Comparison of ENCODE assay signal across 11 cellular contexts in the genomic region with DNA sequence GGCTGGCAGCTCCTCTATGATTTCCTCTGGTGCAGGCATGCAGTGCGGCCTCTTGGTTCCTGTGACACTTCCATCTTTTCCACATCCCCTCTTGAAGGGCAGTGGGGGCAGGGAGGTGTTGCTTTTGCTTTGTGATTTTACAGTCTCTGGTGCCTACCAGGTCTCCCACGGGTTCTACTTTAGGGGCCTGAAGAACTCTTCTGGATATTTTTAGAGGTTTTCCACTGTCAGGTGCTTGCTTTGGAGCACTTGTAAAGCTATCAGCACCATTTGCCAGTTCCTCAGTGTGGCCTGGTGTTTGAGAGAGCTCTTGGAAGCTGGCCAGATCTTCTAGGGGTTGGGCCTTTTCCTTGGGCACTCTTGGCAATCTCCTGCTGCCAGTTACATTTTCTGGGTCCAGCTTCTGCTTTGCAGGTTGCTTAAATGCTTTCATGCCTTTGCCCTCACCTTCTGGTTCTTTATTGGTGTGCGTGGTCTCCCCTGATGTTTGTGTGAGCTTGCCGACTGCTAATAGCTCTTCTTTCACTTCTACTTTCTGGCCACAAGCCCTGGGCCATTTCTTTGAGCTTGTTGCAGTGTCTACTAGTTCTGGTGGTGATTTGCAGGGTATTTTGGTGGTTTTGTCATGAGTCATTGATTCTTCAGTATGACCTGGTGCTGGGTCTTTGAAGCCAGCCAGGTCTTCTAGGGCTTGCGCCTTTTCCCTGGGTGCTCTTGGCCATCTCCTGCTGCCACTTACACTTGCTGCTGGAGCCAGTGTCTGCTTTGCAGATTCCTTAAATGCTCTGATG. TPM values are rescaled to one million over a fixed set of nuclear protein-coding genes. Genes with fewer than 3 reads are reported as not detected.
DNase-seq lines count a peak whose midpoint lies in the region; ATAC-seq lines count a peak whose summit lies in the region.
"Had no signal": no experiment of that assay in that cellular context is flagged by ENCODE, and none has a peak within 500 bp of the region (broad histone marks: within the 10 kb centered on the region; RNA-seq: fewer than 3 reads in every experiment).

No MANE protein-coding gene starts in this region.

- H3K27ac Mint-ChIP-seq in activated naive CD8-positive, alpha-beta T cell treated with anti-CD3 and anti-CD28 coated beads, Interleukin-2, amount 10 ng/mL, durations not matched to agents 7 days and 5 days: peak overlapping the region; percentile 39

- H3K36me3 Mint-ChIP-seq in activated naive CD8-positive, alpha-beta T cell treated with anti-CD3 and anti-CD28 coated beads, Interleukin-2, amount 10 ng/mL, durations not matched to agents 7 days and 5 days: peaks cover 3% of the 10 kb centered on the region

- peak overlapping the region; percentile 43 for H3K4me3 Mint-ChIP-seq in activated naive CD8-positive, alpha-beta T cell treated with anti-CD3 and anti-CD28 coated beads, Interleukin-2, amount 10 ng/mL, durations not matched to agents 7 days and 5 days
- H3K4me3 Mint-ChIP-seq: brain, neural crest cell had no signal

- ATAC-seq in GM18498 (IDR thresholded peaks at IDR 0.05; ENCODE audit: unreplicated experiment): peak; percentile 98
- peak; percentile 98 for ATAC-seq in GM21423 (IDR thresholded peaks at IDR 0.05; ENCODE audit: unreplicated experiment)
- ATAC-seq in HG03565 (IDR thresholded peaks at IDR 0.05; ENCODE audit: unreplicated experiment): peak; percentile 95
- peak; percentile 74 for ATAC-seq in activated naive CD8-positive, alpha-beta T cell treated with anti-CD3 and anti-CD28 coated beads, Interleukin-2, amount 10 ng/mL, durations not matched to agents 7 days and 5 days (ENCODE audit: low read depth)

- no peak for DNase-seq in activated naive CD8-positive, alpha-beta T cell treated with anti-CD3 and anti-CD28 coated beads, Interleukin-2, amount 10 ng/mL, durations not matched to agents 7 days and 5 days
- DNase-seq in NCI-H128 (lab: John Stamatoyannopoulos, UW; ENCODE audit: unreplicated experiment) (no peak), foreskin melanocyte (no peak), cerebellum (ENCODE audit: low spot score) (no peak), middle frontal gyrus (ENCODE audit: extremely low spot score, low spot score) (no peak)
- DNase-seq: IMR-90 had no signal

- POLR2A ChIA-PET in activated naive CD8-positive, alpha-beta T cell treated with anti-CD3 and anti-CD28 coated beads, Interleukin-2, amount 10 ng/mL, durations not matched to agents 7 days and 5 days (lab: Charles Lee): interaction anchor here (0.8 kb wide), 1 partner anchor 10 kb away, joined by 4 read pairs; no protein-coding TSS in a partner anchor

- H3K27me3 Mint-ChIP-seq in activated naive CD8-positive, alpha-beta T cell treated with anti-CD3 and anti-CD28 coated beads, Interleukin-2, amount 10 ng/mL, durations not matched to agents 7 days and 5 days: no peaks in the 10 kb centered on the region

- no peaks in the 10 kb centered on the region for H3K9me3 Mint-ChIP-seq in activated naive CD8-positive, alpha-beta T cell treated with anti-CD3 and anti-CD28 coated beads, Interleukin-2, amount 10 ng/mL, durations not matched to agents 7 days and 5 days

- H3K4me1 Mint-ChIP-seq in activated naive CD8-positive, alpha-beta T cell treated with anti-CD3 and anti-CD28 coated beads, Interleukin-2, amount 10 ng/mL, durations not matched to agents 7 days and 5 days: peaks cover 13% of the 10 kb centered on the region
- H3K4me1 Mint-ChIP-seq: brain, neural crest cell had no signal

RNA-seq across cellular contexts. Expression of gene CHST7, which starts 11.4 kb away (rescaled TPM):
- total RNA-seq in activated naive CD8-positive, alpha-beta T cell treated with anti-CD3 and anti-CD28 coated beads, Interleukin-2, amount 10 ng/mL, durations not matched to agents 7 days and 5 days: 1 to 10 TPM; 5.7 to 6.7 TPM
- 12.2 TPM for total RNA-seq in cerebellum

RNA-seq across cellular contexts. Expression of gene ZNF674, which starts 16.9 kb away (rescaled TPM):
- 1 to 10 TPM; 4.7 to 5.4 TPM for total RNA-seq in activated naive CD8-positive, alpha-beta T cell treated with anti-CD3 and anti-CD28 coated beads, Interleukin-2, amount 10 ng/mL, durations not matched to agents 7 days and 5 days
- total RNA-seq in cerebellum: 10.1 TPM
